ENCODE assay signal across 3 cellular contexts in genomic region chr20:31996996-31997395, GRCh38. TPM values are rescaled to one million over a fixed set of nuclear protein-coding genes. Genes with fewer than 3 reads are reported as not detected.
"Had no signal": no experiment of that assay in that cellular context is flagged by ENCODE, and none has a peak within 500 bp of the region (broad histone marks: within the 10 kb centered on the region; RNA-seq: fewer than 3 reads in every experiment).

No MANE protein-coding gene starts in this region.

- ATAC-seq: GM12878 had no signal

- DNase-seq: GDM1, GF-D8 had no signal

- H3K4me3 ChIP-seq: GM12878 had no signal

RNA-seq across cellular contexts. Expression of gene CCM2L, which starts 13.2 kb away (rescaled TPM):
- total RNA-seq: GM12878 had no signal
- polyA plus RNA-seq: GM12878 had no signal

RNA-seq across cellular contexts. Expression of gene XKR7, which starts 29.0 kb away (rescaled TPM):
- total RNA-seq: GM12878 had no signal
- polyA plus RNA-seq: GM12878 had no signal
